ENCODE assay signal across 26 cellular contexts in the genomic region with DNA sequence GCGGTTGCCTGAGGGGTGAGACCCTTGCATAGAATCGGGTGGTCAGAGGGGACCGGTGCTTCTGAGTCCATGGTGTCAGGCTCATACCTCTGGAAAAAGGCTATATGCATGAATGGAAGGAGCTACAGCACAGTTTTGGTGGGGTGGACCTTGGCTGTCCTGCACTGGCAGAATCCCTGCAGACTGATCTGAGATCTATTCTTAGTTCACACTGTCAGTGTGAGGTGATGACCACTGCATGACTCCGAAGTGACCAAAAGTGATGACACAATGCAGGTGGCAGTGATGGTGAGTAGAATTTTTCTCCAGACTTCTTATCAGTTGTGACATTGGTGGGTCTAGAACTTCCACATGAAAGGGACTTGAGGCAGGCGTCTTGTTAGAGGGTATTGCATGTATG.
DNase-seq lines count a peak whose midpoint lies in the region; ATAC-seq and TF ChIP-seq lines count a peak whose summit lies in the region.
"Had no signal": no experiment of that assay in that cellular context is flagged by ENCODE, and none has a peak within 500 bp of the region (broad histone marks: within the 10 kb centered on the region; RNA-seq: fewer than 3 reads in every experiment).

No MANE protein-coding gene starts in this region.

- H3K9me3 ChIP-seq in heart left ventricle, result no peaks in the 10 kb centered on the region
- no peaks in the 10 kb centered on the region for H3K9me3 ChIP-seq in right atrium auricular region
- H3K9me3 ChIP-seq: A549, BE2C, BLaER1 had no signal

- H3K4me1 ChIP-seq in heart left ventricle (no peaks in the 10 kb centered on the region), right atrium auricular region (peaks cover 0 to 6% of the 10 kb centered on the region in 2 donors)
- H3K4me1 ChIP-seq: A549, BE2C, BLaER1 had no signal

- H3K27ac ChIP-seq in heart left ventricle (no peak overlapping the region), right atrium auricular region (peak overlapping the region; percentile 50 to 81)
- H3K27ac ChIP-seq: 22Rv1, A549, BLaER1 had no signal

- WGBS in heart left ventricle, 4 donors, result 73 to 82% (median 74%) methylated on average over 5 of the region's 5 CpGs

- TF ChIP-seq POLR2A in heart left ventricle (IDR thresholded peaks at IDR 0.05), result no peak

- no peaks in the 10 kb centered on the region for H3K27me3 ChIP-seq in heart left ventricle
- H3K27me3 ChIP-seq in right atrium auricular region, result no peaks in the 10 kb centered on the region
- H3K27me3 ChIP-seq: BE2C, BLaER1 had no signal

- H3K4me3 ChIP-seq in heart left ventricle, result no peak overlapping the region
- no peak overlapping the region for H3K4me3 ChIP-seq in right atrium auricular region
- H3K4me3 ChIP-seq: A549, BLaER1, GM12878 had no signal

- ATAC-seq in Right ventricle myocardium inferior (peak; percentile 81), heart left ventricle (peak; percentile 47 to 84 (median 82)), left cardiac atrium (peak; percentile 96 to 97)
- ATAC-seq: A549, GM12878 had no signal

- H3K36me3 ChIP-seq in heart left ventricle (no peaks in the 10 kb centered on the region), right atrium auricular region (no peaks in the 10 kb centered on the region)
- H3K36me3 ChIP-seq: BE2C, BLaER1 had no signal

- no peak for TF ChIP-seq CTCF in heart left ventricle (IDR thresholded peaks at IDR 0.05)
- no peak for TF ChIP-seq CTCF in right atrium auricular region (IDR thresholded peaks at IDR 0.05)

- DNase-seq in Right ventricle myocardium inferior (ENCODE audit: missing footprints) (no peak), cardiac septum (ENCODE audit: low spot score) (no peak), heart left ventricle (no peak), left cardiac atrium (peak; percentile 24), right atrium auricular region (ENCODE audit: low spot score) (no peak), NCI-H1930 (lab: John Stamatoyannopoulos, UW) (no peak), Ammon's horn (ENCODE audit: low spot score) (no peak)
- no peak for DNase-seq in activated effector memory CD4-positive, alpha-beta T cell treated with anti-CD3 and anti-CD28 coated beads, Interleukin-2, amount 50 U/mL, for 16 hours
- DNase-seq: AML-193; BE2C; C1 segment of cervical spinal cord; CD4-positive, alpha-beta memory T cell; CD4-positive, CD25-positive, alpha-beta regulatory T cell; CD8-positive, alpha-beta memory T cell; COR-L47; DMS 273 treated with DMSO at 0.1 percent for 48 hours; DMS153; DMS53; DMS79; DND-41; EL; GDM1 had no signal

- intact Hi-C loops in Right ventricle myocardium inferior (cut with DNase I), result no loop called here
- intact Hi-C loops in cardiac septum (cut with DNase I), result no loop called here
- intact Hi-C loops in heart left ventricle (cut with DNase I), result no loop called here
- intact Hi-C loops in left cardiac atrium (cut with DNase I), result no loop called here

Comparison
In these comparisons a context has a peak if more than half of its experiments do, and no peak if none do; other contexts are left out.
1. H3K27ac ChIP-seq: peak in right atrium auricular region (2 of 2); none in heart left ventricle (0 of 12).
2. Peak in every context shown above with its lines, with median percentiles within 50 percentile points of each other: ATAC-seq.